In the genomic region with DNA sequence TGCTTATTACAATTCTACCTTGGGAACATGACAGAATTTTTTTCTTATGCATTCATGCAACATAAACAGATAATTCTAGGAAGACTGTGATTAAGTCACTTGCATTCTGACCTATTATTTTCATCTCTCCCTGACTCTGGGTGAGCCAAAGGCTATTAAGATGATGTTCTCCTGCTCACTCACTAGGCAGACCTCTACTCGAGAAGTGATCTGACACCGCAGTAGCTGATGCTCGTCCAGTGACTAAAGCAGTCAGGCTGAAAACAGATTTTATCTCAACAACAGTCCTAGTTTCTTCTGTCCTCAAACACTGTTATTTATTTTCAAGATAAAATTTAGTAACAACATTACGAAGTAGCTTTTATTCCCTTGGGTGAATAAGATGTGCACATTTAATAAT, we compare ENCODE assay signal across 15 cellular contexts. TPM values are rescaled to one million over a fixed set of nuclear protein-coding genes. Genes with fewer than 3 reads are reported as not detected.
"Had no signal": no experiment of that assay in that cellular context is flagged by ENCODE, and none has a peak within 500 bp of the region (broad histone marks: within the 10 kb centered on the region; RNA-seq: fewer than 3 reads in every experiment).

No MANE protein-coding gene starts in this region.

- H3K9me3 ChIP-seq: breast epithelium, esophagus muscularis mucosa, ovary, tibial artery had no signal

- H3K27me3 ChIP-seq: breast epithelium, esophagus muscularis mucosa, foreskin keratinocyte, ovary, tibial artery had no signal

- H3K4me1 ChIP-seq: breast epithelium, foreskin keratinocyte, tibial artery had no signal

- H3K27ac ChIP-seq: breast epithelium, esophagus muscularis mucosa, foreskin keratinocyte, ovary, skin epidermis, tibial artery had no signal

- H3K4me3 ChIP-seq: breast epithelium, esophagus muscularis mucosa, ovary, skin epidermis, tibial artery had no signal

- ATAC-seq: foreskin keratinocyte, left lobe of liver had no signal

- H3K36me3 ChIP-seq: breast epithelium, ovary had no signal

- DNase-seq: activated CD4-positive, alpha-beta T cell treated with anti-CD3 and anti-CD28 coated beads for 4 hours; activated naive CD4-positive, alpha-beta T cell treated with anti-CD3 and anti-CD28 coated beads, Interleukin-2, amount 50 U/mL, for 16 hours; anterior cingulate cortex; foreskin keratinocyte; head of caudate nucleus; islet precursor cell; mammary epithelial cell; ovary; T-helper 9 cell; tibial artery had no signal

RNA-seq across cellular contexts. Expression of gene CFAP61, which starts 17.8 kb away (rescaled TPM):
- total RNA-seq: chondrocyte, esophagus muscularis mucosa, foreskin keratinocyte, left lobe of liver had no signal
- polyA plus RNA-seq: foreskin keratinocyte had no signal
